In the genomic region with DNA sequence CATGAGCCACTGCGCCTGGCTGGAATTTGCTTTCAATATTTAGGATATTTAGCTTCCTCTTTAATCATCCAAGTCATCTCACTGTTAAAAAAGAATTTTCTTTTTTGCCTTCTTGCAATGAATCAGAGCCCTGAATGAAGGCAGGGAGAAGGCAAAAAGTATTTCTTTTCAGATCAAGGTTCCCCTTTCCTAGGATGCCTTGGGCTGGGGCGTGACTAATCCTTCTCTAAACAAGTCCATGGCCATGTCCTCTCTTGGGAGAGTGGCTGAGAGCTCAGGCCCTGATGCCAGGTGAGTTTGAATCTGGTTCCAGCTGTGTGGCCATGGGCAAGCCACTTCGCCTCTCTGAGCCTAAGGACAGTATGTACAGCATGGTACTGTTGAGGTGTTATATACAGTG, we compare ENCODE assay signal across 26 cellular contexts.
DNase-seq lines count a peak whose midpoint lies in the region; ATAC-seq and TF ChIP-seq lines count a peak whose summit lies in the region.
"Had no signal": no experiment of that assay in that cellular context is flagged by ENCODE, and none has a peak within 500 bp of the region (broad histone marks: within the 10 kb centered on the region; RNA-seq: fewer than 3 reads in every experiment).

No MANE protein-coding gene starts in this region.

- H3K9me3 ChIP-seq in heart left ventricle (no peaks in the 10 kb centered on the region), upper lobe of right lung (no peaks in the 10 kb centered on the region)
- H3K9me3 ChIP-seq: A549, MG63, mucosa of descending colon had no signal

- H3K4me1 Mint-ChIP-seq in chondrocyte (ENCODE audit: low read depth) (peaks cover 30% of the 10 kb centered on the region), nephron (peaks cover 61% of the 10 kb centered on the region)
- H3K4me1 Mint-ChIP-seq in activated naive CD4-positive, alpha-beta T cell treated with anti-CD3 and anti-CD28 coated beads, Interleukin-2, amount 10 ng/mL, durations not matched to agents 7 days and 5 days = no peaks in the 10 kb centered on the region
- H3K4me1 Mint-ChIP-seq: activated CD4-positive, alpha-beta T cell treated with anti-CD3 and anti-CD28 coated beads, Interleukin-2, amount 10 ng/mL, durations not matched to agents 7 days and 5 days; B cell had no signal

- H3K27ac Mint-ChIP-seq in chondrocyte (ENCODE audit: unreplicated experiment) (no peak overlapping the region), nephron (peak overlapping the region; percentile 84 to 98 (median 97))
- H3K27ac Mint-ChIP-seq in activated naive CD4-positive, alpha-beta T cell treated with anti-CD3 and anti-CD28 coated beads, Interleukin-2, amount 10 ng/mL, durations not matched to agents 7 days and 5 days = no peak overlapping the region
- H3K27ac Mint-ChIP-seq: activated CD4-positive, alpha-beta T cell treated with anti-CD3 and anti-CD28 coated beads, Interleukin-2, amount 10 ng/mL, durations not matched to agents 7 days and 5 days; activated naive CD8-positive, alpha-beta T cell; activated T-helper 1 cell treated with anti-CD3 and anti-CD28 coated beads, Interleukin-12 subunit alpha, Interleukin-12 subunit beta, Interleukin-2, Interleukin-4 antibody, amounts not matched to agents 30 ng/mL and 10 ng/mL and 1 ng/mL, durations not matched to agents 14 hours and 24 hours and 36 hours; B cell; T-helper 2 cell treated with Interferon-gamma antibody and Interleukin-4, amounts not matched to agents 5 μg/mL and 100 μg/mL, for 36 hours had no signal

- H3K4me3 Mint-ChIP-seq in chondrocyte (ENCODE audit: unreplicated experiment) = no peak overlapping the region
- H3K4me3 Mint-ChIP-seq in nephron = peak overlapping the region in 1 of 3 experiments; percentile 3
- H3K4me3 Mint-ChIP-seq in activated naive CD4-positive, alpha-beta T cell treated with anti-CD3 and anti-CD28 coated beads, Interleukin-2, amount 10 ng/mL, durations not matched to agents 7 days and 5 days = no peak overlapping the region
- H3K4me3 Mint-ChIP-seq: activated CD4-positive, alpha-beta T cell treated with anti-CD3 and anti-CD28 coated beads, Interleukin-2, amount 10 ng/mL, durations not matched to agents 7 days and 5 days; activated naive CD8-positive, alpha-beta T cell; activated T-helper 1 cell treated with anti-CD3 and anti-CD28 coated beads, Interleukin-12 subunit alpha, Interleukin-12 subunit beta, Interleukin-2, Interleukin-4 antibody, amounts not matched to agents 30 ng/mL and 10 ng/mL and 1 ng/mL, durations not matched to agents 14 hours and 24 hours and 36 hours; B cell; neural crest cell; T-helper 2 cell treated with Interferon-gamma antibody and Interleukin-4, amounts not matched to agents 5 μg/mL and 100 μg/mL, for 36 hours had no signal

- DNase-seq in heart left ventricle = peak in 1 of 5 donors; percentile 20
- no peak for DNase-seq in left cardiac atrium
- DNase-seq in chondrocyte (ENCODE audit: low spot score) = peak; percentile 17
- DNase-seq in upper lobe of right lung = no peak
- no peak for DNase-seq in activated naive CD4-positive, alpha-beta T cell treated with anti-CD3 and anti-CD28 coated beads, Interleukin-2, amount 10 ng/mL, durations not matched to agents 7 days and 5 days
- DNase-seq: activated CD4-positive, alpha-beta T cell treated with anti-CD3 and anti-CD28 coated beads, Interleukin-2, amount 10 ng/mL, durations not matched to agents 7 days and 5 days; DMS79; effector CD4-positive, alpha-beta T cell; MG63; NCI-H2107; NCI-H446; stimulated activated CD4-positive, alpha-beta T cell treated with anti-CD3 and anti-CD28 coated beads, Interleukin-1b, Interleukin-23, amount 100 ng/mL, for 48 hours had no signal

- H3K36me3 Mint-ChIP-seq in chondrocyte (ENCODE audit: low read depth) = no peaks in the 10 kb centered on the region
- no peaks in the 10 kb centered on the region for H3K36me3 Mint-ChIP-seq in nephron (ENCODE audit: low read depth)
- H3K36me3 Mint-ChIP-seq in activated naive CD4-positive, alpha-beta T cell treated with anti-CD3 and anti-CD28 coated beads, Interleukin-2, amount 10 ng/mL, durations not matched to agents 7 days and 5 days = no peaks in the 10 kb centered on the region
- H3K36me3 Mint-ChIP-seq: activated naive CD8-positive, alpha-beta T cell had no signal

- CTCF ChIA-PET in activated naive CD4-positive, alpha-beta T cell treated with anti-CD3 and anti-CD28 coated beads, Interleukin-2, amount 10 ng/mL, durations not matched to agents 7 days and 5 days (lab: Charles Lee) = no interaction called here

- WGBS in heart left ventricle, 4 donors = 78 to 92% (median 84%) methylated on average over 3 of the region's 3 CpGs

- TF ChIP-seq POLR2A in heart left ventricle (IDR thresholded peaks at IDR 0.05) (no peak), GM18505 (IDR thresholded peaks at IDR 0.05; ENCODE audit: borderline replicate concordance, extremely low read depth, insufficient read depth, insufficient read length) (no peak)

- peaks cover 10 to 52% (median 36%) of the 10 kb centered on the region in 12 donors for H3K4me1 ChIP-seq in heart left ventricle
- peaks cover 26% of the 10 kb centered on the region for H3K4me1 ChIP-seq in upper lobe of right lung

- H3K4me3 ChIP-seq in heart left ventricle (no peak overlapping the region), upper lobe of right lung (no peak overlapping the region)
- H3K4me3 ChIP-seq: A549, GM12878, MG63, mucosa of descending colon had no signal

- intact Hi-C loops in heart left ventricle (cut with DNase I) (loop anchor here in 3 of 10 donors (5.0 to 10.0 kb wide), 3 partner anchors 86 to 141 kb away; a partner anchor contains a TSS), left cardiac atrium (cut with DNase I) (no loop called here), upper lobe of right lung (cut with DNase I) (no loop called here)

- H3K9me3 Mint-ChIP-seq in chondrocyte (ENCODE audit: low read depth) (no peaks in the 10 kb centered on the region), nephron (no peaks in the 10 kb centered on the region)
- no peaks in the 10 kb centered on the region for H3K9me3 Mint-ChIP-seq in activated naive CD4-positive, alpha-beta T cell treated with anti-CD3 and anti-CD28 coated beads, Interleukin-2, amount 10 ng/mL, durations not matched to agents 7 days and 5 days
- H3K9me3 Mint-ChIP-seq: activated CD4-positive, alpha-beta T cell treated with anti-CD3 and anti-CD28 coated beads, Interleukin-2, amount 10 ng/mL, durations not matched to agents 7 days and 5 days; activated T-helper 1 cell treated with anti-CD3 and anti-CD28 coated beads, Interleukin-12 subunit alpha, Interleukin-12 subunit beta, Interleukin-2, Interleukin-4 antibody, amounts not matched to agents 30 ng/mL and 10 ng/mL and 1 ng/mL, durations not matched to agents 14 hours and 24 hours and 36 hours; neural crest cell; T-helper 2 cell treated with Interferon-gamma antibody and Interleukin-4, amounts not matched to agents 5 μg/mL and 100 μg/mL, for 36 hours had no signal

- H3K36me3 ChIP-seq in heart left ventricle (no peaks in the 10 kb centered on the region), upper lobe of right lung (no peaks in the 10 kb centered on the region)
- H3K36me3 ChIP-seq: MG63 had no signal

- H3K27ac ChIP-seq in heart left ventricle (peak overlapping the region; percentile 73 to 90 (median 78)), upper lobe of right lung (peak overlapping the region; percentile 17)
- H3K27ac ChIP-seq: A549, foreskin keratinocyte, VCaP had no signal

- no peak for ATAC-seq in heart left ventricle
- no peak for ATAC-seq in left cardiac atrium
- ATAC-seq in upper lobe of right lung = no peak
- no peak for ATAC-seq in GM18505 (IDR thresholded peaks at IDR 0.05; ENCODE audit: unreplicated experiment)
- ATAC-seq in GM21825 (IDR thresholded peaks at IDR 0.05; ENCODE audit: unreplicated experiment) = no peak
- ATAC-seq: foreskin keratinocyte, GM12878, HCT116 had no signal

- H3K27me3 Mint-ChIP-seq in chondrocyte (ENCODE audit: low read depth) (peaks cover 14% of the 10 kb centered on the region), nephron (ENCODE audit: low read depth) (peaks cover 6% of the 10 kb centered on the region)
- peaks cover 15% of the 10 kb centered on the region for H3K27me3 Mint-ChIP-seq in activated naive CD4-positive, alpha-beta T cell treated with anti-CD3 and anti-CD28 coated beads, Interleukin-2, amount 10 ng/mL, durations not matched to agents 7 days and 5 days
- H3K27me3 Mint-ChIP-seq: activated CD4-positive, alpha-beta T cell treated with anti-CD3 and anti-CD28 coated beads, Interleukin-2, amount 10 ng/mL, durations not matched to agents 7 days and 5 days had no signal

- H3K27me3 ChIP-seq in heart left ventricle (no peaks in the 10 kb centered on the region), upper lobe of right lung (no peaks in the 10 kb centered on the region)
- H3K27me3 ChIP-seq: MG63 had no signal

- no peak for TF ChIP-seq CTCF in heart left ventricle (IDR thresholded peaks at IDR 0.05)
- TF ChIP-seq CTCF in chondrocyte (IDR thresholded peaks at IDR 0.05) = no peak
- no peak for TF ChIP-seq CTCF in nephron (IDR thresholded peaks at IDR 0.05; ENCODE audit: unreplicated experiment in 3 of 3)
- no peak for TF ChIP-seq CTCF in upper lobe of right lung (IDR thresholded peaks at IDR 0.05)

Comparison
In these comparisons a context has a peak if more than half of its experiments do, and no peak if none do; other contexts are left out.
1. H3K27ac Mint-ChIP-seq: peak in nephron (3 of 3); none in chondrocyte (single experiment) and activated naive CD4-positive, alpha-beta T cell treated with anti-CD3 and anti-CD28 coated beads, Interleukin-2, amount 10 ng/mL, durations not matched to agents 7 days and 5 days (single experiment).